In the genomic region with DNA sequence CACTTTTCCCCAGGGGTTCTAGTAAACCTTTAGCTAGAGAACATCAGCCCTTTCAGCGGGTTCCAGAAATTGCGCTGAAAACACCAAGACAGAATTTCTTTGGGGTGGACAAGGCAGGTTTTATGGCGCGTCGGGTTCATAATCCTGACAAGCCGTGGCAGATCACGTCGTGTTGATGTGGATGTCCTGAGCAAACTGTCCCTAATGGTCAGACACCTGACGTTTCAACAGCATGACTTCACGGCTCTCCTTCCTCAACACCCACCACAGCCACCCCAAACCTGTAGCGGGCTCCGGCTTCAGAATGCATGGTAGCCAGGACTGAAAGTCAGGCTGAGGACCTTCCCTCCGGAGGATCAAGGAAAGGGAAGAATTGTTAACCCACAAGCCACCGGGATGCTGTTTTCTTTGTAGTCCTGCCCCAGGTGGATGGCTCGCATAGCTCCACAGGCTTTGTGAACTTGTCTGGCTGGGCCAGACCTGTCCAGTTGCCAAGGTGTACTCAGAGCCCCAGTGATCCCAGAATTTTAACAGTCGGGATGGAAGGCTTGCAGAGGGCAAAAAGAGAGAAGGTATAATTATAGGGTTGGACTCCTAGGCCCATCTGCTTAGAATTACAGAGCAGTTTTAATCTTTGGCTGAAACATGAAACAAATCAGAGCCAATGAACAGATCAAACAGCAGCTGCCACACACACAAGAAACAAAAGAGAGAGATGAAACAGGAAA, we compare ENCODE assay signal across 1 cellular context.
TF ChIP-seq lines count a peak whose summit lies in the region.

No MANE protein-coding gene starts in this region.

TF ChIP-seq in H1, 55 proteins besides CTCF, POLR2A, EP300 and RAD21 (continued from another document):
- TF ChIP-seq RNF2 (IDR thresholded peaks at IDR 0.05; ENCODE audit: borderline replicate concordance, low read depth, low read length, missing control alignments, poor library complexity, severe bottlenecking), result peak; percentile 22
- TF ChIP-seq NRF1 (IDR thresholded peaks at IDR 0.05; ENCODE audit: low read depth, low read length), result no peak
- no peak for TF ChIP-seq CBX8 (IDR thresholded peaks at IDR 0.05; ENCODE audit: borderline replicate concordance, low read depth, low read length)
- no peak for TF ChIP-seq ASH2L (IDR thresholded peaks at IDR 0.05; ENCODE audit: low read length)
